Comparison of ENCODE assay signal across 1 cellular context in genomic region chr12:123232807-123233504, GRCh38.
TF ChIP-seq lines count a peak whose summit lies in the region.

MPHOSPH9 (minus strand) TSS chr12:123233141; CDS start chr12:123230364, 2,777 bp downstream.
MTRFR (plus strand) TSS chr12:123233436; CDS start chr12:123253675, 20,239 bp downstream.

TF ChIP-seq in HepG2, 621 proteins besides CTCF, POLR2A, EP300 and RAD21 (continued from another document and continues in another):
- TF ChIP-seq RERE (CRISPR knock-in tag; IDR thresholded peaks at IDR 0.05; ENCODE audit: low read depth) = 0 out of 2 replicates have a peak, but pooled peaks have one; percentile 41
- TF ChIP-seq NFYC (CRISPR knock-in tag; IDR thresholded peaks at IDR 0.05) = peak; percentile 83
- TF ChIP-seq ZNF772 (CRISPR knock-in tag; IDR thresholded peaks at IDR 0.05) = no peak
- no peak for TF ChIP-seq SNRNP70 (IDR thresholded peaks at IDR 0.05; ENCODE audit: low read depth, low read length)
- TF ChIP-seq MAX (IDR thresholded peaks at IDR 0.05) = peak; percentile 83
- no peak for TF ChIP-seq BRF2 (CRISPR knock-in tag; IDR thresholded peaks at IDR 0.05)
- TF ChIP-seq ZNF580 (CRISPR knock-in tag; IDR thresholded peaks at IDR 0.05; ENCODE audit: borderline replicate concordance, low read depth) = peak; percentile 67
- TF ChIP-seq DR1 (CRISPR knock-in tag; IDR thresholded peaks at IDR 0.05) = peak; percentile 81
- TF ChIP-seq ZNF468 (CRISPR knock-in tag; IDR thresholded peaks at IDR 0.05) = no peak
- peak; percentile 77; the same call in 1 of the 2 replicates for TF ChIP-seq HNRNPL (IDR thresholded peaks at IDR 0.05; ENCODE audit: low read depth, low read length)
- TF ChIP-seq ZHX2 (IDR thresholded peaks at IDR 0.05; ENCODE audit: low read depth) = no peak
- TF ChIP-seq ZHX2 (CRISPR knock-in tag; IDR thresholded peaks at IDR 0.05; ENCODE audit: borderline replicate concordance) = no peak
- peak; percentile 75 for TF ChIP-seq KDM2A (CRISPR knock-in tag; IDR thresholded peaks at IDR 0.05; ENCODE audit: borderline replicate concordance, low read depth)
- TF ChIP-seq SOX6 (IDR thresholded peaks at IDR 0.05) = no peak
- no peak; the same call in 1 of the 2 replicates for TF ChIP-seq SOX6 (CRISPR knock-in tag; IDR thresholded peaks at IDR 0.05)
- peak; percentile 90; the same call in 1 of the 2 replicates for TF ChIP-seq ZNF724P (CRISPR knock-in tag; IDR thresholded peaks at IDR 0.05; ENCODE audit: borderline replicate concordance)
- no peak for TF ChIP-seq ZNF839 (CRISPR knock-in tag; IDR thresholded peaks at IDR 0.05; ENCODE audit: borderline replicate concordance)
- no peak for TF ChIP-seq ATM (IDR thresholded peaks at IDR 0.05; ENCODE audit: borderline replicate concordance)
- no peak for TF ChIP-seq ZFAT (CRISPR knock-in tag; conservative IDR thresholded peaks at IDR 0.05)
- no peak for TF ChIP-seq MTF1 (CRISPR knock-in tag; IDR thresholded peaks at IDR 0.05)
- TF ChIP-seq ZSCAN25 (CRISPR knock-in tag; IDR thresholded peaks at IDR 0.05) = peak; percentile 48; the same call in 1 of the 2 replicates
- peak; percentile 79 for TF ChIP-seq GMEB2 (CRISPR knock-in tag; IDR thresholded peaks at IDR 0.05; ENCODE audit: low read depth)
- no peak for TF ChIP-seq ZNF644 (CRISPR knock-in tag; IDR thresholded peaks at IDR 0.05; ENCODE audit: low read depth)
- TF ChIP-seq CHD4 (IDR thresholded peaks at IDR 0.05; ENCODE audit: borderline replicate concordance, low read length) = no peak
- TF ChIP-seq CEBPG (CRISPR knock-in tag; IDR thresholded peaks at IDR 0.05) = peak; percentile 26
- TF ChIP-seq ZNF446 (CRISPR knock-in tag; IDR thresholded peaks at IDR 0.05) = peak; percentile 83
- TF ChIP-seq U2AF2 (IDR thresholded peaks at IDR 0.05; ENCODE audit: low read depth, low read length) = 0 out of 2 replicates have a peak, but pooled peaks have one; percentile 46
- peak; percentile 86; the same call in 1 of the 2 replicates for TF ChIP-seq AKAP8 (CRISPR knock-in tag; IDR thresholded peaks at IDR 0.05)
- TF ChIP-seq ZNF607 (CRISPR knock-in tag; IDR thresholded peaks at IDR 0.05; ENCODE audit: borderline replicate concordance) = peak; percentile 96
- peak; percentile 88 for TF ChIP-seq MED13 (CRISPR knock-in tag; IDR thresholded peaks at IDR 0.05)
- TF ChIP-seq ZNF615 (CRISPR knock-in tag; IDR thresholded peaks at IDR 0.05; ENCODE audit: borderline replicate concordance) = no peak
- TF ChIP-seq NFKBIZ (CRISPR knock-in tag; IDR thresholded peaks at IDR 0.05) = 0 out of 2 replicates have a peak, but pooled peaks have one; percentile 8
- TF ChIP-seq ATF3 (CRISPR knock-in tag; IDR thresholded peaks at IDR 0.05) = peak; percentile 37
- TF ChIP-seq SP140L (CRISPR knock-in tag; IDR thresholded peaks at IDR 0.05; ENCODE audit: borderline replicate concordance) = no peak; the same call in 1 of the 2 replicates
- TF ChIP-seq ELF4 (CRISPR knock-in tag; IDR thresholded peaks at IDR 0.05; ENCODE audit: borderline replicate concordance) = no peak
- no peak for TF ChIP-seq PHB2 (IDR thresholded peaks at IDR 0.05; ENCODE audit: partially characterized antibody)
- TF ChIP-seq HNF1A (IDR thresholded peaks at IDR 0.05; ENCODE audit: low read depth) = no peak
- peak; percentile 33; the same call in 1 of the 2 replicates for TF ChIP-seq HNF1A (CRISPR knock-in tag; IDR thresholded peaks at IDR 0.05; ENCODE audit: borderline replicate concordance)
- TF ChIP-seq ZBTB42 (CRISPR knock-in tag; IDR thresholded peaks at IDR 0.05) = peak; percentile 34; the same call in 1 of the 2 replicates
- TF ChIP-seq ZNF260 (CRISPR knock-in tag; IDR thresholded peaks at IDR 0.05; ENCODE audit: borderline replicate concordance, low read depth) = no peak
- TF ChIP-seq ZNF543 (CRISPR knock-in tag; IDR thresholded peaks at IDR 0.05) = 0 out of 2 replicates have a peak, but pooled peaks have one; percentile 28
- peak; percentile 83 for TF ChIP-seq CREBL2 (CRISPR knock-in tag; IDR thresholded peaks at IDR 0.05; ENCODE audit: borderline replicate concordance)
- peak; percentile 87 for TF ChIP-seq SP4 (CRISPR knock-in tag; IDR thresholded peaks at IDR 0.05)
- TF ChIP-seq SETDB1 (CRISPR knock-in tag; IDR thresholded peaks at IDR 0.05; ENCODE audit: borderline replicate concordance) = no peak
- peak; percentile 61; the same call in 1 of the 2 replicates for TF ChIP-seq AHR (CRISPR knock-in tag; IDR thresholded peaks at IDR 0.05)
